In the genomic region with DNA sequence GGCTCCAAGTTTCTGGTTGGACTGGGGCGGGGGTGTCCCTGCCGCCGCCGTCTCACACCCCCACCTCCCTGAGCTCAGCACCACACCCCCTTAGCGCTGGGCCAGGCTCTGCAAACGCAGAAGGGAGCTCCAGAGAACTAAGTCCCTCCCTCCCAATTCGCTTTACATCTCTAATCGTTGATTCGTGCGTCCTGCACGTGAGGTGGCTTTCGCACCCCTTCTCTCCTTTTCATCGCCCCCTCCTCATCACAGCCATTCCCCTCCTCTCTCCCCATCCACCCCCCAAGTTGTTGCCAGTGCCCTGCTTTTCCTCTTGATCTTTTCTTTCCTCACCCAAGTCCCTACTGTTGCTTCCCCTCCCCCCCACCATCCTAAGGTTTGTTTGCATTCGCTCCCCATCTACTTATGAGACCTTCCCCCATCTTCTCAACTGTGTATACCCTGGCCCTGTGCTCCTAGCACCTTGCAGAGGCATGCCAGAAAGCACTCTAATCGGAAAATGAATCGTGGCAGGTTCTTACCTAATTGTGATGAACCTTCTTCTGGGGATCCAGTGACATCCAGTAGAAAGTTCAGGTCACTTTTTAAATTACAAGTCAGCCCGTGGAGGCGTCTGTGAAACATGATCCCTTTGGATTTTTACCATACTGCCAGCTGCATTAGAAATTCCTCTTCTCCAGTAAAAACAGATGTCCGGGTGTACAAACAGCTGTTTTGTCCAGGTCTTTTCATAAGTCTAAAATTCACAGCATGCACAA, we compare ENCODE assay signal across 8 cellular contexts. TPM values are rescaled to one million over a fixed set of nuclear protein-coding genes. Genes with fewer than 3 reads are reported as not detected.
DNase-seq lines count a peak whose midpoint lies in the region; ATAC-seq and TF ChIP-seq lines count a peak whose summit lies in the region.

No MANE protein-coding gene starts in this region.

- no peaks in the 10 kb centered on the region for H3K9me3 ChIP-seq in ascending aorta

- no peaks in the 10 kb centered on the region for H3K36me3 ChIP-seq in ascending aorta

- peaks cover 0 to 21% of the 10 kb centered on the region in 2 donors for H3K4me1 ChIP-seq in ascending aorta

- peak overlapping the region; percentile 94 to 97 for H3K27ac ChIP-seq in ascending aorta

- peak; percentile 17 for DNase-seq in ACHN
- peak; percentile 96 for DNase-seq in NCI-H2171 treated with DMSO at 0.1 percent for 48 hours (lab: John Stamatoyannopoulos, UW)
- no peak for DNase-seq in ascending aorta (ENCODE audit: low spot score in 2 of 2)
- peak; percentile 89 for DNase-seq in iPS-NIHi7 (ENCODE audit: extremely low spot score)
- DNase-seq in stimulated activated naive CD8-positive, alpha-beta T cell treated with anti-CD3 and anti-CD28 coated beads, Interleukin-15, Interleukin-2, amounts not matched to agents 100 U/mL and 50 U/mL, for 24 hours, result no peak
- no peak for DNase-seq in NCI-H226
- no peak for DNase-seq in mesenteric fat pad (ENCODE audit: low spot score)

- peak overlapping the region; percentile 77 to 86 for H3K4me3 ChIP-seq in ascending aorta

- H3K27me3 ChIP-seq in ascending aorta, result no peaks in the 10 kb centered on the region

- in situ Hi-C loops in ACHN (cut with HindIII; ENCODE audit: low pct_ligation_motif_present, low pct_unique_long_range_greater_than_20kb, low sequenced_read_pairs), result no loop called here

- TF ChIP-seq CTCF in ascending aorta (IDR thresholded peaks at IDR 0.05), result no peak

- ATAC-seq in GM21367 (IDR thresholded peaks at IDR 0.05; ENCODE audit: unreplicated experiment), result peak; percentile 32
- ATAC-seq in stimulated activated naive CD8-positive, alpha-beta T cell treated with anti-CD3 and anti-CD28 coated beads, Interleukin-15, Interleukin-2, amounts not matched to agents 100 U/mL and 50 U/mL, for 24 hours, result peak; percentile 68

- intact Hi-C loops in ascending aorta (cut with DNase I), result loop anchor here (2.0 to 5.0 kb wide), 4 partner anchors 90 to 373 kb away; partner anchors contain the start of genes HNRNPLL and SRSF7

RNA-seq across cellular contexts. Expression of gene ATL2, which starts 0.6 kb away (rescaled TPM):
- total RNA-seq in ascending aorta (49.1 TPM), mesenteric fat pad (46.3 TPM)

Comparison
In these comparisons a context has a peak if more than half of its experiments do, and no peak if none do; other contexts are left out.
1. DNase-seq: peak in ACHN (single experiment), NCI-H2171 treated with DMSO at 0.1 percent for 48 hours (single experiment) and iPS-NIHi7 (single experiment); none in ascending aorta (0 of 2), stimulated activated naive CD8-positive, alpha-beta T cell treated with anti-CD3 and anti-CD28 coated beads, Interleukin-15, Interleukin-2, amounts not matched to agents 100 U/mL and 50 U/mL, for 24 hours (single experiment), NCI-H226 (single experiment) and mesenteric fat pad (single experiment).